Comparison of ENCODE assay signal across 9 cellular contexts in genomic region chr15:31471731-31472430, GRCh38.
DNase-seq lines count a peak whose midpoint lies in the region; ATAC-seq and TF ChIP-seq lines count a peak whose summit lies in the region.
"Had no signal": no experiment of that assay in that cellular context is flagged by ENCODE, and none has a peak within 500 bp of the region (broad histone marks: within the 10 kb centered on the region; RNA-seq: fewer than 3 reads in every experiment).

No MANE protein-coding gene starts in this region.

- no peaks in the 10 kb centered on the region for H3K79me2 ChIP-seq in OCI-LY7 (ENCODE audit: insufficient read depth, low read depth, low read length)

- BruUV-seq in OCI-LY7 (replicated peaks; lab: Mats Ljungman, UMichigan) = no TSS peak

- ATAC-seq in activated T-cell treated with anti-CD3 and anti-CD28 coated beads, Interleukin-2, amount 50 U/mL, for 72 hours (replicated peaks in 1 of 2) = no peak
- no peak for ATAC-seq in activated T-cell treated with anti-CD3 and anti-CD28 coated beads, Interleukin-2, amount 50 U/mL, for 4 hours
- ATAC-seq in activated CD8-positive, alpha-beta memory T cell treated with anti-CD3 and anti-CD28 coated beads, Interleukin-2, amount 10 ng/mL, durations not matched to agents 7 days and 5 days = no peak
- peak; percentile 74 for ATAC-seq in left ventricle myocardium superior
- ATAC-seq in upper lobe of right lung = peak; percentile 58
- ATAC-seq in HG02840 (IDR thresholded peaks at IDR 0.05; ENCODE audit: low FRiP score, unreplicated experiment) = no peak
- no peak for ATAC-seq in GM21576 (IDR thresholded peaks at IDR 0.05; ENCODE audit: unreplicated experiment)

- no peaks in the 10 kb centered on the region for H4K20me1 ChIP-seq in OCI-LY7 (ENCODE audit: insufficient read depth, low read length)

- H3K4me2 ChIP-seq in OCI-LY7 (ENCODE audit: low read length) = no peak overlapping the region

- H3K36me3 ChIP-seq in upper lobe of right lung (no peaks in the 10 kb centered on the region), OCI-LY7 (ENCODE audit: insufficient read depth, low read length) (no peaks in the 10 kb centered on the region)

- POLR2A ChIA-PET in OCI-LY7 (lab: Charles Lee) = interaction anchor here (1.0 to 3.6 kb wide), 6 partner anchors 10 to 33 kb away, joined by 3 to 22 read pairs (median 6); no protein-coding TSS in a partner anchor

- intact Hi-C loops in left ventricle myocardium superior (cut with micrococcal nuclease) = no loop called here
- intact Hi-C loops in upper lobe of right lung (cut with DNase I) = no loop called here
- intact Hi-C loops in OCI-LY7 (cut with micrococcal nuclease; ENCODE audit: unreplicated experiment) = no loop called here

- peaks cover 0 to 5% of the 10 kb centered on the region in 2 donors for H3K9me3 Mint-ChIP-seq in activated T-cell treated with anti-CD3 and anti-CD28 coated beads, Interleukin-2, amount 50 U/mL, for 72 hours
- H3K9me3 Mint-ChIP-seq in activated T-cell treated with anti-CD3 and anti-CD28 coated beads, Interleukin-2, amount 50 U/mL, for 4 hours = no peaks in the 10 kb centered on the region
- no peaks in the 10 kb centered on the region for H3K9me3 Mint-ChIP-seq in activated CD8-positive, alpha-beta memory T cell treated with anti-CD3 and anti-CD28 coated beads, Interleukin-2, amount 10 ng/mL, durations not matched to agents 7 days and 5 days (ENCODE audit: low read depth)

- no peak overlapping the region for H3K4me3 Mint-ChIP-seq in activated T-cell treated with anti-CD3 and anti-CD28 coated beads, Interleukin-2, amount 50 U/mL, for 72 hours
- no peak overlapping the region for H3K4me3 Mint-ChIP-seq in activated T-cell treated with anti-CD3 and anti-CD28 coated beads, Interleukin-2, amount 50 U/mL, for 4 hours
- H3K4me3 Mint-ChIP-seq in activated CD8-positive, alpha-beta memory T cell treated with anti-CD3 and anti-CD28 coated beads, Interleukin-2, amount 10 ng/mL, durations not matched to agents 7 days and 5 days = no peak overlapping the region

- peaks cover 2% of the 10 kb centered on the region in 2 donors for H3K36me3 Mint-ChIP-seq in activated T-cell treated with anti-CD3 and anti-CD28 coated beads, Interleukin-2, amount 50 U/mL, for 72 hours (ENCODE audit: insufficient read depth in 2 of 2)
- peaks cover 1% of the 10 kb centered on the region for H3K36me3 Mint-ChIP-seq in activated T-cell treated with anti-CD3 and anti-CD28 coated beads, Interleukin-2, amount 50 U/mL, for 4 hours (ENCODE audit: insufficient read depth)
- peaks cover 7% of the 10 kb centered on the region for H3K36me3 Mint-ChIP-seq in activated CD8-positive, alpha-beta memory T cell treated with anti-CD3 and anti-CD28 coated beads, Interleukin-2, amount 10 ng/mL, durations not matched to agents 7 days and 5 days

- H3K27ac ChIP-seq in upper lobe of right lung = no peak overlapping the region
- no peak overlapping the region for H3K27ac ChIP-seq in OCI-LY7 (ENCODE audit: low read depth, low read length, poor library complexity, severe bottlenecking)

- peak overlapping the region; percentile 30 for H3K27ac Mint-ChIP-seq in activated T-cell treated with anti-CD3 and anti-CD28 coated beads, Interleukin-2, amount 50 U/mL, for 72 hours
- peak overlapping the region; percentile 93 for H3K27ac Mint-ChIP-seq in activated CD8-positive, alpha-beta memory T cell treated with anti-CD3 and anti-CD28 coated beads, Interleukin-2, amount 10 ng/mL, durations not matched to agents 7 days and 5 days

- no peak overlapping the region; the same call in 1 of the 2 replicates for H2AFZ ChIP-seq in OCI-LY7 (ENCODE audit: low read length)

- H3K9me3 ChIP-seq in upper lobe of right lung (no peaks in the 10 kb centered on the region), OCI-LY7 (ENCODE audit: low read length) (no peaks in the 10 kb centered on the region)

- H3K9me2 ChIP-seq in OCI-LY7 (ENCODE audit: insufficient read depth, low read length) = no peaks in the 10 kb centered on the region

- H3K4me1 Mint-ChIP-seq in activated T-cell treated with anti-CD3 and anti-CD28 coated beads, Interleukin-2, amount 50 U/mL, for 72 hours (ENCODE audit: low read depth) = peaks cover 43% of the 10 kb centered on the region
- peaks cover 46% of the 10 kb centered on the region for H3K4me1 Mint-ChIP-seq in activated T-cell treated with anti-CD3 and anti-CD28 coated beads, Interleukin-2, amount 50 U/mL, for 4 hours (ENCODE audit: low read depth)
- peaks cover 38% of the 10 kb centered on the region for H3K4me1 Mint-ChIP-seq in activated CD8-positive, alpha-beta memory T cell treated with anti-CD3 and anti-CD28 coated beads, Interleukin-2, amount 10 ng/mL, durations not matched to agents 7 days and 5 days

- CTCF ChIA-PET in activated CD8-positive, alpha-beta memory T cell treated with anti-CD3 and anti-CD28 coated beads, Interleukin-2, amount 10 ng/mL, durations not matched to agents 7 days and 5 days (lab: Charles Lee) = interaction anchor here (0.9 to 7.9 kb wide), 12 partner anchors 9 to 1180 kb away, joined by 3 to 65 read pairs (median 6); no protein-coding TSS in a partner anchor
- CTCF ChIA-PET in OCI-LY7 (lab: Charles Lee; ENCODE audit: unreplicated experiment) = interaction anchor here (1.3 to 1.5 kb wide), 2 partner anchors 11 to 13 kb away, joined by 6 read pairs; no protein-coding TSS in a partner anchor

- no peak for DNase-seq in activated T-cell treated with anti-CD3 and anti-CD28 coated beads, Interleukin-2, amount 50 U/mL, for 72 hours
- DNase-seq in activated T-cell treated with anti-CD3 and anti-CD28 coated beads, Interleukin-2, amount 50 U/mL, for 4 hours = no peak
- DNase-seq in activated CD8-positive, alpha-beta memory T cell treated with anti-CD3 and anti-CD28 coated beads, Interleukin-2, amount 10 ng/mL, durations not matched to agents 7 days and 5 days = no peak
- no peak for DNase-seq in left ventricle myocardium superior
- no peak for DNase-seq in upper lobe of right lung
- no peak for DNase-seq in OCI-LY7 (ENCODE audit: low spot score)
- DNase-seq: COR-L47 had no signal

- H3K4me3 ChIP-seq in upper lobe of right lung (no peak overlapping the region), OCI-LY7 (ENCODE audit: low read depth, low read length, poor library complexity, severe bottlenecking) (no peak overlapping the region)

- no peaks in the 10 kb centered on the region for H3K27me3 Mint-ChIP-seq in activated T-cell treated with anti-CD3 and anti-CD28 coated beads, Interleukin-2, amount 50 U/mL, for 72 hours (ENCODE audit: low read depth)
- no peaks in the 10 kb centered on the region for H3K27me3 Mint-ChIP-seq in activated T-cell treated with anti-CD3 and anti-CD28 coated beads, Interleukin-2, amount 50 U/mL, for 4 hours (ENCODE audit: low read depth)
- no peaks in the 10 kb centered on the region for H3K27me3 Mint-ChIP-seq in activated CD8-positive, alpha-beta memory T cell treated with anti-CD3 and anti-CD28 coated beads, Interleukin-2, amount 10 ng/mL, durations not matched to agents 7 days and 5 days

- H3K27me3 ChIP-seq in upper lobe of right lung = no peaks in the 10 kb centered on the region

- peaks cover 13% of the 10 kb centered on the region for H3K4me1 ChIP-seq in upper lobe of right lung
- H3K4me1 ChIP-seq in OCI-LY7 (ENCODE audit: insufficient read depth, low read length, poor library complexity, severe bottlenecking) = peaks cover 53% of the 10 kb centered on the region

- no peak for TF ChIP-seq CTCF in upper lobe of right lung (IDR thresholded peaks at IDR 0.05)
- TF ChIP-seq CTCF in OCI-LY7 (conservative IDR thresholded peaks at IDR 0.05; ENCODE audit: low read length) = no peak

Comparison
In these comparisons a context has a peak if more than half of its experiments do, and no peak if none do; other contexts are left out.
1. ATAC-seq: peak in left ventricle myocardium superior (single experiment) and upper lobe of right lung (single experiment); none in activated T-cell treated with anti-CD3 and anti-CD28 coated beads, Interleukin-2, amount 50 U/mL, for 72 hours (0 of 2), activated T-cell treated with anti-CD3 and anti-CD28 coated beads, Interleukin-2, amount 50 U/mL, for 4 hours (0 of 2), activated CD8-positive, alpha-beta memory T cell treated with anti-CD3 and anti-CD28 coated beads, Interleukin-2, amount 10 ng/mL, durations not matched to agents 7 days and 5 days (single experiment), HG02840 (single experiment) and GM21576 (single experiment).